ENCODE assay signal across 17 cellular contexts in the genomic region with DNA sequence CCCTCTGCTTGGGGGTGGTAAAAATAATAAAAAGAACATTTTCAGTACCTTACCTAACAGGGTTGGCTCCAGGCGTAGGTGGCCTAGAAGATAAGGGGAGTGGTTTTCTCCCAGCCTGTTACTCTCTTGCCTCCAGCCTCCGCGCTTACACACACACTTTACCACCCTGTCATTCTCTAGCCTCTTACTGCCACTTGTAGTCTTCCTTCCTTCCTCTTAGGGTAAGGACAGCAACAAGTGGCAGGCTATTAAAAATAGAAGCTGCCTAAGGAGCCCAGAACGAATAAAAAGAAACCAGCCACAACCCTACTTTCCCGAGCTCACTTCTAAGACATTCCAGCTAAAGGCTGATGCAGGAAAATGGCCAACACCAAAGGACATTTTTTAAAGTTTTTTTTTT. TPM values are rescaled to one million over a fixed set of nuclear protein-coding genes. Genes with fewer than 3 reads are reported as not detected.
DNase-seq lines count a peak whose midpoint lies in the region; ATAC-seq, FAIRE-seq and TF ChIP-seq lines count a peak whose summit lies in the region.
"Had no signal": no experiment of that assay in that cellular context is flagged by ENCODE, and none has a peak within 500 bp of the region (broad histone marks: within the 10 kb centered on the region; RNA-seq: fewer than 3 reads in every experiment).

No MANE protein-coding gene starts in this region.

- no peak for FAIRE-seq in GM19239 (lab: Jason Lieb, UNC)
- FAIRE-seq: A549, kidney had no signal

- TF ChIP-seq CTCF in hepatocyte (IDR thresholded peaks at IDR 0.05; ENCODE audit: poor library complexity) (no peak), GM20000 (IDR thresholded peaks at IDR 0.05; ENCODE audit: extremely low read depth, missing control alignments) (no peak)

- no peaks in the 10 kb centered on the region for H3K79me2 ChIP-seq in hepatocyte

- no peak overlapping the region for H2AFZ ChIP-seq in hepatocyte

- H3K36me3 ChIP-seq in hepatocyte (replicated peaks; ENCODE audit: insufficient read depth, low read depth), result no peaks in the 10 kb centered on the region
- H3K36me3 ChIP-seq: spleen had no signal

- intact Hi-C loops in sciatic nerve (cut with DNase I), result no loop called here

- no peaks in the 10 kb centered on the region for H4K20me1 ChIP-seq in hepatocyte (ENCODE audit: insufficient read depth, poor library complexity, severe bottlenecking)

- H3K9me2 ChIP-seq in hepatocyte (replicated peaks; ENCODE audit: insufficient read depth), result no peaks in the 10 kb centered on the region

- ATAC-seq in sciatic nerve (peak; percentile 10), GM21423 (IDR thresholded peaks at IDR 0.05; ENCODE audit: unreplicated experiment) (no peak)
- ATAC-seq: A549, foreskin keratinocyte had no signal

- no peaks in the 10 kb centered on the region for H3K9me3 ChIP-seq in hepatocyte (ENCODE audit: low read depth)
- H3K9me3 ChIP-seq: A549, spleen had no signal

- peak overlapping the region; percentile 65 for H3K27ac ChIP-seq in hepatocyte
- H3K27ac ChIP-seq: A549, foreskin keratinocyte, KMS-11 had no signal

- DNase-seq in NCI-H2227 treated with DMSO at 0.1 percent for 48 hours (lab: John Stamatoyannopoulos, UW) (peak; percentile 60), NCI-H2227 (lab: John Stamatoyannopoulos, UW; ENCODE audit: unreplicated experiment) (no peak), Kasumi-1 (lab: John Stamatoyannopoulos, UW) (peak; percentile 74 to 78), hepatocyte (ENCODE audit: low spot score) (peak; percentile 40), sciatic nerve (ENCODE audit: low spot score) (no peak), GM20000 (ENCODE audit: low spot score) (no peak), GM19239 (ENCODE audit: insufficient read length, low spot score) (no peak)
- DNase-seq: activated CD4-positive, CD25-positive, alpha-beta regulatory T cell treated with anti-CD3 and anti-CD28 coated beads, Interleukin-2, amount 50 U/mL, for 72 hours; effector CD8-positive, alpha-beta T cell; foreskin keratinocyte; NCI-H2029 had no signal

- H3K4me1 ChIP-seq in hepatocyte (ENCODE audit: insufficient read depth), result peaks cover 9% of the 10 kb centered on the region

- no peaks in the 10 kb centered on the region for H3K27me3 ChIP-seq in hepatocyte

- 53% methylated on average over 5 of the region's 5 CpGs for WGBS in hepatocyte (ENCODE audit: low lambda C conversion rate, missing lambda C conversion rate)

- no peak overlapping the region for H3K4me2 ChIP-seq in hepatocyte
- H3K4me2 ChIP-seq: A549, KMS-11 had no signal

- H3K4me3 ChIP-seq in hepatocyte, result no peak overlapping the region
- H3K4me3 ChIP-seq: A549 had no signal

RNA-seq across cellular contexts. Expression of a gene that starts 9.6 kb away (rescaled TPM):
- total RNA-seq in hepatocyte, result 10.7 and 442 TPM in 2 replicates
- polyA plus RNA-seq in hepatocyte, result 4.9 and 7.5 TPM in 2 replicates
- total RNA-seq in sciatic nerve, result 0.27 TPM
- total RNA-seq: activated T-helper 1 cell treated with anti-CD3 and anti-CD28 coated beads, Interleukin-12 subunit alpha, Interleukin-12 subunit beta, Interleukin-2, Interleukin-4 antibody, amounts not matched to agents 30 ng/mL and 10 ng/mL and 1 ng/mL, durations not matched to agents 14 hours and 24 hours and 36 hours had no signal
- polyA plus RNA-seq: foreskin keratinocyte had no signal

RNA-seq across cellular contexts. Expression of a gene that starts 24.1 kb away (rescaled TPM):
- total RNA-seq in hepatocyte, result 34.8 and 35.2 TPM in 2 replicates
- 18.0 and 29.3 TPM in 2 replicates for polyA plus RNA-seq in hepatocyte
- total RNA-seq in sciatic nerve, result 56.4 TPM

Comparison
In these comparisons a context has a peak if more than half of its experiments do, and no peak if none do; other contexts are left out.
1. DNase-seq: peak in NCI-H2227 treated with DMSO at 0.1 percent for 48 hours (single experiment), Kasumi-1 (2 of 2) and hepatocyte (single experiment); none in NCI-H2227 (single experiment), sciatic nerve (single experiment), GM20000 (single experiment) and GM19239 (single experiment).